In the genomic region with DNA sequence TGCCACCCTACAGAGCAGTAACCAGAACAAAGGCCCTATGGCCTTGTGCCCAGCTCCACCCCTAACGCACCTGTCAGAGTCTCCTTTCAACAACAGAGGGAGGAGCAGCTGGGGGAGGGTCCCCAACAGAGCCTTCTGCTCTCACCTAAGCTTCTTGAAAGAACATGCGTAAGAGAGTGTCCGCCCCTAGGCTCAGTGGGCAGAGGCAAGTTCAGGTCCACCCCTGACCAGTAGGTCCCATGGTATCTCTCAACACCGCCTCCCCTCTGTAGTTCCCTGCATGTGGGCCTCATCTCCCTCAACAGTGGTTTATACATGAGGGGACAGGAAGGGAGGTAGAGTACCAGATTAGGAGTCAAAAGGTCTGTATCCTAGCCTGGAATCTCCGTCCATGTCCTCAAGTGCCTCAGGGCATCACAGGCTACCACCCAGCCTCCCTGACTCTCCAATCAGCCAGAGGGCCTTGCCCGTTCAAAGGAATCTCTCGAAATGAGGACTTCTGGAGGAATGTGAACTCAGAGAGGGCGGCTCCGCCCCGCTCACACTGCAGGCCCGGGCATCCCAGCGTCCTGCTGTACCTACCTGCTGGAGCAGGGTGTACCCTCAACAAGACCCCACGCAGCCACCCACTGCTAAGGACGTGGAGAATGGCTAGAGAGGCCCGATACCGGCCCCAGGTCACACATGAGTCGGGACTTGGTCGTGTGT, we compare ENCODE assay signal across 8 cellular contexts. TPM values are rescaled to one million over a fixed set of nuclear protein-coding genes. Genes with fewer than 3 reads are reported as not detected.
DNase-seq lines count a peak whose midpoint lies in the region; ATAC-seq and TF ChIP-seq lines count a peak whose summit lies in the region.

No MANE protein-coding gene starts in this region.

- intact Hi-C loops in mucosa of descending colon (cut with DNase I, micrococcal nuclease) = no loop called here

- no peaks in the 10 kb centered on the region for H3K9me3 ChIP-seq in ectodermal cell (ENCODE audit: control insufficient read depth, low read length)
- H3K9me3 ChIP-seq in mucosa of descending colon = no peaks in the 10 kb centered on the region

- TF ChIP-seq CTCF in GM12873 (IDR thresholded peaks at IDR 0.05; ENCODE audit: insufficient read depth, low read depth, low read length, missing control alignments) (peak; percentile 4), mucosa of descending colon (IDR thresholded peaks at IDR 0.05) (no peak)

- H3K4me1 ChIP-seq in ectodermal cell (ENCODE audit: control insufficient read depth, insufficient read depth, low read length) = peaks cover 9% of the 10 kb centered on the region
- H3K4me1 ChIP-seq in mucosa of descending colon (ENCODE audit: low read depth) = peaks cover 20% of the 10 kb centered on the region

- in situ Hi-C loops in ACHN (cut with HindIII; ENCODE audit: low pct_ligation_motif_present, low pct_unique_long_range_greater_than_20kb, low sequenced_read_pairs) = no loop called here

- DNase-seq in ACHN (peak; percentile 39), RKO (ENCODE audit: low spot score) (peak; percentile 70), mucosa of descending colon (peak; percentile 68 to 76 (median 75)), OCI-M2 (lab: John Stamatoyannopoulos, UW; ENCODE audit: unreplicated experiment) (no peak)

- peaks cover 9% of the 10 kb centered on the region for H3K36me3 ChIP-seq in ectodermal cell (ENCODE audit: control insufficient read depth, insufficient read depth, low read length)
- no peaks in the 10 kb centered on the region for H3K36me3 ChIP-seq in mucosa of descending colon (ENCODE audit: low read depth)

- 6 to 7% methylated on average over 18 of the region's 18 CpGs for WGBS in ectodermal cell, 2 experiments

- H3K27me3 ChIP-seq in ectodermal cell (ENCODE audit: control insufficient read depth, insufficient read depth, low read length, poor library complexity, severe bottlenecking) = no peaks in the 10 kb centered on the region

- H3K27ac ChIP-seq in ectodermal cell (ENCODE audit: insufficient read depth, low read depth, low read length, poor library complexity, severe bottlenecking) = peak overlapping the region; percentile 33

- ATAC-seq in HG03571 (IDR thresholded peaks at IDR 0.05; ENCODE audit: unreplicated experiment) (peak; percentile 13), mucosa of descending colon (peak; percentile 57), GM18520 (IDR thresholded peaks at IDR 0.05; ENCODE audit: unreplicated experiment) (no peak)

- peak overlapping the region; percentile 95 for H3K4me3 ChIP-seq in ectodermal cell (ENCODE audit: insufficient read depth, low read depth, low read length)
- H3K4me3 ChIP-seq in mucosa of descending colon = no peak overlapping the region

RNA-seq across cellular contexts. Expression of a gene that starts 0.7 kb away (rescaled TPM):
- 26.8 TPM for polyA plus RNA-seq in ectodermal cell (2013, experiment 1 of 4)
- 26.3 TPM for polyA plus RNA-seq in ectodermal cell (2013, experiment 2 of 4)
- polyA plus RNA-seq in ectodermal cell (2013, experiment 3 of 4) = 18.5 TPM
- 21.4 TPM for polyA plus RNA-seq in ectodermal cell (2013, experiment 4 of 4)
- 10 to 100 TPM in 1 of 3 donors, 1 to 10 TPM in 2; 2.9 to 12.1 (median 7.7) TPM for total RNA-seq in mucosa of descending colon

RNA-seq across cellular contexts. Expression of a gene that starts 44.4 kb away (rescaled TPM):
- polyA plus RNA-seq in ectodermal cell (2013, experiment 1 of 4) = 43.3 TPM
- 44.3 TPM for polyA plus RNA-seq in ectodermal cell (2013, experiment 2 of 4)
- polyA plus RNA-seq in ectodermal cell (2013, experiment 3 of 4) = 45.4 TPM
- 50.7 TPM for polyA plus RNA-seq in ectodermal cell (2013, experiment 4 of 4)
- 100 to 1,000 TPM in 1 of 3 donors, 10 to 100 TPM in 2; 67.2 to 103 (median 94.6) TPM for total RNA-seq in mucosa of descending colon
